ENCODE assay signal across 16 cellular contexts in genomic region chr11:69403556-69404215, GRCh38.
A peak's percentile ranks its signal among the peaks of the same experiment; 100 is the strongest.
DNase-seq lines count a peak whose midpoint lies in the region; ATAC-seq and TF ChIP-seq lines count a peak whose summit lies in the region.
"Had no signal": no experiment of that assay in that cellular context is flagged by ENCODE, and none has a peak within 500 bp of the region (broad histone marks: within the 10 kb centered on the region; RNA-seq: fewer than 3 reads in every experiment).

No MANE protein-coding gene starts in this region.

- intact Hi-C loops in MCF 10A (cut with micrococcal nuclease) (no loop called here), breast epithelium (cut with DNase I; ENCODE audit: low total_unique reads) (no loop called here)

- no peak for TF ChIP-seq CTCF in MCF 10A (IDR thresholded peaks at IDR 0.05; ENCODE audit: unreplicated experiment)
- TF ChIP-seq CTCF in breast epithelium (IDR thresholded peaks at IDR 0.05), result no peak
- no peak for TF ChIP-seq CTCF in hepatocyte (IDR thresholded peaks at IDR 0.05; ENCODE audit: poor library complexity)

- ATAC-seq in HG02840 (IDR thresholded peaks at IDR 0.05; ENCODE audit: low FRiP score, unreplicated experiment) (no peak), HG03045 (IDR thresholded peaks at IDR 0.05; ENCODE audit: unreplicated experiment) (no peak), HG02759 (IDR thresholded peaks at IDR 0.05; ENCODE audit: unreplicated experiment) (no peak)

- H3K4me3 Mint-ChIP-seq in MCF 10A (ENCODE audit: unreplicated experiment), result no peak overlapping the region
- H3K4me3 Mint-ChIP-seq: activated CD4-positive, alpha-beta T cell treated with anti-CD3 and anti-CD28 coated beads, Interleukin-2, amount 10 ng/mL, durations not matched to agents 24 days and 14 days; activated naive CD8-positive, alpha-beta T cell; central memory CD8-positive, alpha-beta T cell; T-helper 2 cell treated with Interferon-gamma antibody and Interleukin-4, amounts not matched to agents 5 μg/mL and 100 μg/mL, for 36 hours had no signal

- H3K9me3 ChIP-seq in breast epithelium (peaks cover 4 to 11% of the 10 kb centered on the region in 2 donors), SJSA1 (replicated peaks) (peaks cover 5% of the 10 kb centered on the region; the same call in 1 of the 2 replicates), hepatocyte (ENCODE audit: low read depth) (no peaks in the 10 kb centered on the region)

- CTCF ChIA-PET in MCF 10A (lab: Yijun Ruan, JAX), result no interaction called here

- no TSS peak for BruUV-seq in MCF 10A (replicated peaks; lab: Mats Ljungman, UMichigan)

- H3K4me1 Mint-ChIP-seq in MCF 10A (ENCODE audit: insufficient read depth, unreplicated experiment), result peaks cover under 1% of the 10 kb centered on the region

- no peaks in the 10 kb centered on the region for H3K4me1 ChIP-seq in breast epithelium
- H3K4me1 ChIP-seq in SJSA1 (replicated peaks), result peaks cover 27% of the 10 kb centered on the region
- H3K4me1 ChIP-seq in hepatocyte (ENCODE audit: insufficient read depth), result peaks cover 11% of the 10 kb centered on the region

- H3K9me2 ChIP-seq in hepatocyte (replicated peaks; ENCODE audit: insufficient read depth), result no peaks in the 10 kb centered on the region

- no peaks in the 10 kb centered on the region for H3K27me3 ChIP-seq in breast epithelium
- no peaks in the 10 kb centered on the region for H3K27me3 ChIP-seq in SJSA1 (replicated peaks)
- H3K27me3 ChIP-seq in hepatocyte, result no peaks in the 10 kb centered on the region

- 72% methylated on average over 8 of the region's 8 CpGs for WGBS in hepatocyte (ENCODE audit: low lambda C conversion rate, missing lambda C conversion rate)

- no peaks in the 10 kb centered on the region for H3K36me3 Mint-ChIP-seq in MCF 10A (ENCODE audit: insufficient read depth, unreplicated experiment)

- no peak overlapping the region for H2AFZ ChIP-seq in hepatocyte
- H2AFZ ChIP-seq: parathyroid adenoma had no signal

- H3K4me2 ChIP-seq in hepatocyte, result no peak overlapping the region

- H3K36me3 ChIP-seq in breast epithelium, result no peaks in the 10 kb centered on the region
- no peaks in the 10 kb centered on the region for H3K36me3 ChIP-seq in SJSA1
- H3K36me3 ChIP-seq in hepatocyte (replicated peaks; ENCODE audit: insufficient read depth, low read depth), result no peaks in the 10 kb centered on the region

- DNase-seq in MCF 10A (ENCODE audit: unreplicated experiment), result peak; percentile 10
- DNase-seq in breast epithelium (ENCODE audit: low spot score in 2 of 2), result no peak
- peak; percentile 86 to 90 for DNase-seq in SJSA1 (ENCODE audit: low read depth in 1 of 2, low spot score in 2 of 2)
- peak; percentile 50 for DNase-seq in hepatocyte (ENCODE audit: low spot score)
- DNase-seq in superior temporal gyrus (ENCODE audit: extremely low spot score), result no peak
- DNase-seq: activated CD4-positive, alpha-beta T cell treated with anti-CD3 and anti-CD28 coated beads, Interleukin-2, amount 10 ng/mL, durations not matched to agents 24 days and 14 days; activated T-cell treated with anti-CD3 and anti-CD28 coated beads, Interleukin-2, amount 50 U/mL, for 1 hour; Calu3; stimulated activated CD4-positive, alpha-beta T cell treated with anti-CD3 and anti-CD28 coated beads, Interleukin-15, amount 100 ng/mL, for 24 hours had no signal

- no peak for TF ChIP-seq POLR2A in breast epithelium (IDR thresholded peaks at IDR 0.05)

- H3K27me3 Mint-ChIP-seq in MCF 10A (ENCODE audit: insufficient read depth, unreplicated experiment), result no peaks in the 10 kb centered on the region
- H3K27me3 Mint-ChIP-seq: activated naive CD8-positive, alpha-beta T cell had no signal

- H3K9me3 Mint-ChIP-seq in MCF 10A (ENCODE audit: unreplicated experiment), result peaks cover 8% of the 10 kb centered on the region

- no peaks in the 10 kb centered on the region for H3K79me2 ChIP-seq in hepatocyte
- H3K79me2 ChIP-seq: parathyroid adenoma had no signal

- no peaks in the 10 kb centered on the region for H4K20me1 ChIP-seq in hepatocyte (ENCODE audit: insufficient read depth, poor library complexity, severe bottlenecking)

- POLR2A ChIA-PET in MCF 10A (lab: Yijun Ruan, JAX), result no interaction called here

- H3K4me3 ChIP-seq in breast epithelium (no peak overlapping the region), SJSA1 (no peak overlapping the region), hepatocyte (no peak overlapping the region)

- H3K27ac ChIP-seq in breast epithelium, result no peak overlapping the region
- H3K27ac ChIP-seq in SJSA1, result no peak overlapping the region
- H3K27ac ChIP-seq in hepatocyte, result no peak overlapping the region
- H3K27ac ChIP-seq: parathyroid adenoma had no signal

- H3K27ac Mint-ChIP-seq in MCF 10A (ENCODE audit: low read depth, unreplicated experiment), result no peak overlapping the region
- H3K27ac Mint-ChIP-seq: activated CD4-positive, alpha-beta T cell treated with anti-CD3 and anti-CD28 coated beads, Interleukin-2, amount 10 ng/mL, durations not matched to agents 24 days and 14 days; activated naive CD8-positive, alpha-beta T cell; T-helper 2 cell treated with Interferon-gamma antibody and Interleukin-4, amounts not matched to agents 5 μg/mL and 100 μg/mL, for 36 hours had no signal

Comparison
In these comparisons a context has a peak if more than half of its experiments do, and no peak if none do; other contexts are left out.
1. DNase-seq: peak in MCF 10A (single experiment), SJSA1 (2 of 2) and hepatocyte (single experiment); none in breast epithelium (0 of 2) and superior temporal gyrus (single experiment).